ENCODE assay signal across 1 cellular context in the genomic region with DNA sequence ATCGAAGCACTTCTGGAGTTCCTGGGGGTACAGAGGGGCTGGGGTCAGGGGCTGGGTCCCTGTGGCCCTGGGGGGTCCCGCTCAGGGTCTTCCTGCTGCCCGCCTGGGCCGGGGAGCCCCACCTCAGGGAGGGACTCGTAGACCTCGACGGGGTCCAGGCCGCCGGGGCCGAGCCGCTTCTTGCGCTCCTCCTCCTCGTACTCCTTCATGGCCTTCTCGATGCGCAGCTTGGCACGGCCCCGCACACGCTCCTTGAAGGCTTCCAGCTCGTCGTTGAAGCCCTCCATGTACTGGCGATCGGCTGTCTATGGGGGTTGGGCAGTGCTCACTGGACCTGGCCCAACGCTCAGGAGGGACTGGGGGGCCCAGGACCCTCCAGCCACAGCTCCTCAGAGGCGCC.
TF ChIP-seq lines count a peak whose summit lies in the region.

No MANE protein-coding gene starts in this region.

TF ChIP-seq in K562, 482 proteins besides CTCF, POLR2A, EP300 and RAD21:
- no peak for TF ChIP-seq TBP (optimal IDR thresholded peaks at IDR 0.05; ENCODE audit: low read depth, low read length)
- TF ChIP-seq ZBTB33 (CRISPR knock-in tag; IDR thresholded peaks at IDR 0.05) = peak; percentile 53; the same call in 1 of the 2 replicates
- peak; percentile 41; the same call in 1 of the 2 replicates for TF ChIP-seq RBFOX2 (IDR thresholded peaks at IDR 0.05; ENCODE audit: low read depth, low read length)
- TF ChIP-seq POLR2G (IDR thresholded peaks at IDR 0.05; ENCODE audit: low read depth, low read length) = 0 out of 2 replicates have a peak, but pooled peaks have one; percentile 31
